Comparison of ENCODE assay signal across 13 cellular contexts in the genomic region with DNA sequence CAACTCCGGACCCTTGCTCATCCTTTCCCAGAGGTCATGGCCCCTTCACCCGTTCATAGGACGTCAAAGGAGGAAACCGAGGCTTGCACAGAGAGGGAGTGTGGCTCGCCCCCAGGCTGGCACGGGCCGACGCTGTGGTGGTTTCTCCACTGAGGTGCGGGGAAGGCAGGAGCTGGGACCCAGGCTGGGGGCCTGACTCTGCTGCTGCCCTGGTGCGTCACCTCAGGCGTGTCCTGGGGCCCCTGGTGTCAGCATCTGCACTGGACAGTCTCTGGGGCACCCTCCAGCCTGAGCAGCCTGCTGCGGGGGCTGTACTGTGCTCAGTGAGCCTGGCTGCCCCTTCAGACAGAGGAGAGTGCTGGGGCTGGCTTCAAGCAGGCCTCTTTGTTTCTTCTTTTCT.
"Had no signal": no experiment of that assay in that cellular context is flagged by ENCODE, and none has a peak within 500 bp of the region (broad histone marks: within the 10 kb centered on the region; RNA-seq: fewer than 3 reads in every experiment).

No MANE protein-coding gene starts in this region.

- H3K4me3 Mint-ChIP-seq: activated CD4-positive, alpha-beta T cell treated with anti-CD3 and anti-CD28 coated beads, Interleukin-2, amount 10 ng/mL, durations not matched to agents 7 days and 5 days had no signal

- H3K27ac ChIP-seq: brain microvascular endothelial cell, esophagus squamous epithelium, pancreas, vagina had no signal

- H3K4me3 ChIP-seq: esophagus squamous epithelium, pancreas, vagina had no signal

- H3K9me3 Mint-ChIP-seq: activated naive CD4-positive, alpha-beta T cell treated with anti-CD3 and anti-CD28 coated beads, Interleukin-2, amount 50 U/mL, for 72 hours had no signal

- ATAC-seq: activated naive CD4-positive, alpha-beta T cell treated with anti-CD3 and anti-CD28 coated beads, Interleukin-2, amount 50 U/mL, for 72 hours; left lobe of liver; pancreas had no signal

- FAIRE-seq: islet of Langerhans, pancreas had no signal

- H3K27me3 Mint-ChIP-seq: activated CD4-positive, alpha-beta T cell treated with anti-CD3 and anti-CD28 coated beads, Interleukin-2, amount 10 ng/mL, durations not matched to agents 7 days and 5 days had no signal

- DNase-seq: activated CD4-positive, alpha-beta T cell treated with anti-CD3 and anti-CD28 coated beads, Interleukin-2, amount 10 ng/mL, durations not matched to agents 7 days and 5 days; activated effector memory CD4-positive, alpha-beta T cell treated with Interleukin-2 at 50 U/mL for 16 hours; brain microvascular endothelial cell; esophagus squamous epithelium; foreskin fibroblast; retina; stimulated activated CD4-positive, alpha-beta T cell treated with anti-CD3 and anti-CD28 coated beads, Interleukin-15, amount 100 ng/mL, for 24 hours; stimulated activated CD4-positive, alpha-beta T cell treated with anti-CD3 and anti-CD28 coated beads, Interleukin-4, amount 100 ng/mL, for 24 hours had no signal

- H3K27me3 ChIP-seq: brain microvascular endothelial cell, pancreas, vagina had no signal

- H3K9me3 ChIP-seq: esophagus squamous epithelium, pancreas, vagina had no signal

- H3K36me3 ChIP-seq: brain microvascular endothelial cell, pancreas, vagina had no signal
